ENCODE assay signal across 1 cellular context in the genomic region with DNA sequence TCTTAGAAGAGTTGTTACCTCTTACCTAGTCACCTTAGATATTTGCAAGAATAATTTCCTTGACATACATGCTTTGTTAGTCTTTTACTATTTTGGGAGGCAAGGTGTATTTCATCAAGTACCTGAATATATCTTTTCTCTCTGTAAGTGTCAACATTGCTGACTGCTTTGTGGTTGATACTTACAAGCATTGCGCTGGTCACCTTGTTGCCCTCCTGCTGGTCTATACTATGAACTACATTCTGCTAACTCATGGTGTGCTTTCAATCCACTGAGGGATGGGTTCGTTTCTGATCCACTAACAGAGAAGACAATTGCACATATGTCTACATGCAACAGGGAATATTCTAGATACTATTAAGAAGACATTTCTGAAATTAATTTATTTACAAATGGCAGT.
TF ChIP-seq lines count a peak whose summit lies in the region.

No MANE protein-coding gene starts in this region.

TF ChIP-seq in H1, 55 proteins besides CTCF, POLR2A, EP300 and RAD21 (continued from another document):
- TF ChIP-seq ATF3 (IDR thresholded peaks at IDR 0.05; ENCODE audit: insufficient read depth, low read depth, low read length) (no peak), MAX (IDR thresholded peaks at IDR 0.05) (no peak), POU5F1 (IDR thresholded peaks at IDR 0.05; ENCODE audit: low read depth, low read length) (no peak), PHF8 (conservative IDR thresholded peaks at IDR 0.05; ENCODE audit: low read depth, low read length) (no peak)
